In the genomic region with DNA sequence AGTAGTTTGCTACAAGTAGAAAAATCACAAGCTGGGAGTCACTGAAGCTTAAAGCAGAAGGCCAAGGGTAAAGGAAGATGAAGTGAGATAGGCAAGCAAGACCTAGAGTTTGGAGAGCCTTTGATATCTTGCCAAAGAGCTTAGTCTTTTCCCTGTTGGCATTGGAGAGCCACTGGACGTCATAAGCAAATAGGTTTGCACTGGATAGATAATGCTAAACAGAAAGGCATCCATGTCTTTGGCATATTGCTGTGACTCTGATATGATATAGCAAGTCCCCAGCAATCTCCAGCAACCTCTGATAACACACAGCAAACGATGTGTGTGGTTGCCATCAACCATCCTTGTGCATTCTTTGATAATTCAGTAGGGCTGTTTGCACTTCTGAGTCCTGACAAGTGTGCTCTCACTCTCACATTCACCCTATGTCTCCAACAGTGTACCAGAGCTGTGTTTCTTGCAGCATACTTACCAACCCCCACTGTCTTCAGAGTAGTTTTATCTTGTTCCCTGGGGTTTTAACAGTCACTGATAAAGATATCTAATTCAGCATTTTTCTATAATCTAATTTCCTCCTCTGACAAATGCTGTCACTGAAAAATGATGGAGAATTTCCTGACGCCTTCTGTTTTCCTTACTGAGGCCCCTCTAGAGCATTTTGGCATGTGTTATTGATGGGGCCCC, we compare ENCODE assay signal across 18 cellular contexts. TPM values are rescaled to one million over a fixed set of nuclear protein-coding genes. Genes with fewer than 3 reads are reported as not detected.
"Had no signal": no experiment of that assay in that cellular context is flagged by ENCODE, and none has a peak within 500 bp of the region (broad histone marks: within the 10 kb centered on the region; RNA-seq: fewer than 3 reads in every experiment).

No MANE protein-coding gene starts in this region.

- H3K4me3 ChIP-seq: prostate gland, stomach, testis, upper lobe of left lung had no signal

- H3K36me3 ChIP-seq: prostate gland, stomach, upper lobe of left lung had no signal

- H3K9me3 Mint-ChIP-seq: activated CD4-positive, alpha-beta memory T cell treated with anti-CD3 and anti-CD28 coated beads for 36 hours; activated naive CD4-positive, alpha-beta T cell treated with anti-CD3 and anti-CD28 coated beads, Interleukin-2, amount 10 ng/mL, durations not matched to agents 7 days and 5 days; activated T-cell treated with anti-CD3 and anti-CD28 coated beads, Interleukin-2, amount 50 U/mL, for 24 hours; memory B cell had no signal

- DNase-seq: activated CD4-positive, alpha-beta memory T cell treated with anti-CD3 and anti-CD28 coated beads for 36 hours; activated CD4-positive, alpha-beta T cell treated with anti-CD3 and anti-CD28 coated beads for 36 hours; activated naive CD4-positive, alpha-beta T cell treated with anti-CD3 and anti-CD28 coated beads, Interleukin-2, amount 10 ng/mL, durations not matched to agents 7 days and 5 days; activated T-cell treated with anti-CD3 and anti-CD28 coated beads, Interleukin-2, amount 50 U/mL, for 24 hours; caudate nucleus; foreskin fibroblast; hypothalamus; kidney; left ventricle myocardium superior; stimulated activated CD4-positive, alpha-beta T cell treated with anti-CD3 and anti-CD28 coated beads, Interleukin-1b, Interleukin-23, amount 100 ng/mL, for 48 hours; stomach; T-helper 9 cell; testis; upper lobe of left lung had no signal

- FAIRE-seq: colon, kidney had no signal

- H3K36me3 Mint-ChIP-seq: activated CD4-positive, alpha-beta memory T cell treated with anti-CD3 and anti-CD28 coated beads for 36 hours; activated naive CD4-positive, alpha-beta T cell treated with anti-CD3 and anti-CD28 coated beads, Interleukin-2, amount 10 ng/mL, durations not matched to agents 7 days and 5 days; memory B cell; natural killer cell treated with Interleukin-12 subunit alpha and Interleukin-12 subunit beta and Interleukin-15 and Interleukin-18, amount 100 ng/mL, for 72 hours had no signal

- H3K27ac Mint-ChIP-seq: activated CD4-positive, alpha-beta memory T cell treated with anti-CD3 and anti-CD28 coated beads for 36 hours; activated CD4-positive, alpha-beta T cell treated with anti-CD3 and anti-CD28 coated beads for 36 hours; activated naive CD4-positive, alpha-beta T cell treated with anti-CD3 and anti-CD28 coated beads, Interleukin-2, amount 10 ng/mL, durations not matched to agents 7 days and 5 days; activated T-cell treated with anti-CD3 and anti-CD28 coated beads, Interleukin-2, amount 50 U/mL, for 24 hours; memory B cell; natural killer cell treated with Interleukin-12 subunit alpha and Interleukin-12 subunit beta and Interleukin-15 and Interleukin-18, amount 100 ng/mL, for 72 hours had no signal

- H3K4me1 Mint-ChIP-seq: activated CD4-positive, alpha-beta T cell treated with anti-CD3 and anti-CD28 coated beads for 36 hours; activated naive CD4-positive, alpha-beta T cell treated with anti-CD3 and anti-CD28 coated beads, Interleukin-2, amount 10 ng/mL, durations not matched to agents 7 days and 5 days; memory B cell had no signal

- H3K9me3 ChIP-seq: prostate gland, stomach, testis, upper lobe of left lung had no signal

- H3K27ac ChIP-seq: prostate gland, stomach, testis, upper lobe of left lung had no signal

- H3K4me3 Mint-ChIP-seq: activated CD4-positive, alpha-beta memory T cell treated with anti-CD3 and anti-CD28 coated beads for 36 hours; activated CD4-positive, alpha-beta T cell treated with anti-CD3 and anti-CD28 coated beads for 36 hours; activated naive CD4-positive, alpha-beta T cell treated with anti-CD3 and anti-CD28 coated beads, Interleukin-2, amount 10 ng/mL, durations not matched to agents 7 days and 5 days; activated T-cell treated with anti-CD3 and anti-CD28 coated beads, Interleukin-2, amount 50 U/mL, for 24 hours; memory B cell; natural killer cell treated with Interleukin-12 subunit alpha and Interleukin-12 subunit beta and Interleukin-15 and Interleukin-18, amount 100 ng/mL, for 72 hours had no signal

- H3K27me3 ChIP-seq: stomach, testis, upper lobe of left lung had no signal

- H3K4me1 ChIP-seq: prostate gland, stomach, testis, upper lobe of left lung had no signal

- H3K27me3 Mint-ChIP-seq: activated CD4-positive, alpha-beta memory T cell treated with anti-CD3 and anti-CD28 coated beads for 36 hours; activated naive CD4-positive, alpha-beta T cell treated with anti-CD3 and anti-CD28 coated beads, Interleukin-2, amount 10 ng/mL, durations not matched to agents 7 days and 5 days; activated T-cell treated with anti-CD3 and anti-CD28 coated beads, Interleukin-2, amount 50 U/mL, for 24 hours; memory B cell; natural killer cell treated with Interleukin-12 subunit alpha and Interleukin-12 subunit beta and Interleukin-15 and Interleukin-18, amount 100 ng/mL, for 72 hours had no signal

RNA-seq across cellular contexts. Expression of gene FREM1, which starts 16.9 kb away (rescaled TPM):
- total RNA-seq: activated CD4-positive, alpha-beta memory T cell treated with anti-CD3 and anti-CD28 coated beads for 36 hours; activated CD4-positive, alpha-beta T cell treated with anti-CD3 and anti-CD28 coated beads for 36 hours; natural killer cell treated with Interleukin-12 subunit alpha and Interleukin-12 subunit beta and Interleukin-15 and Interleukin-18, amount 100 ng/mL, for 72 hours had no signal
